10 cellular contexts compared by ENCODE assay signal in the genomic region with DNA sequence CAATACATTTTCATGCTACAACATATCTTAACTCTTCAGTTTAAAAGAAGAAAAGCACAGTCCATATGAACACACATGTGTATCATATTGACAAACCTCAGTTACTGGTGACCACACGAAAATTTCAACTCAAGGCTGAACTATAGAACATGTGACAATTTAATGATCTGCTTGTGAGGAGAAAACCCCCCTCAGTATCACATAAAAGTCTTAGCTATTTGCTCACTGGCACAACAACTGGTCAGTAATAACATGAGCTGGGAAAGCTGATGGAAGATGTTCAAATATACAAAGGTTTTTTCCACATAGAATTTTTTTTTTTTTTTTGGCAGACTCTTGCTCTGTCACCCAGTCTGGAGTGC. TPM values are rescaled to one million over a fixed set of nuclear protein-coding genes. Genes with fewer than 3 reads are reported as not detected.
A peak's percentile ranks its signal among the peaks of the same experiment; 100 is the strongest.
DNase-seq lines count a peak whose midpoint lies in the region; ATAC-seq and TF ChIP-seq lines count a peak whose summit lies in the region.
"Had no signal": no experiment of that assay in that cellular context is flagged by ENCODE, and none has a peak within 500 bp of the region (broad histone marks: within the 10 kb centered on the region; RNA-seq: fewer than 3 reads in every experiment).

No MANE protein-coding gene starts in this region.

- no peak for DNase-seq in activated naive CD4-positive, alpha-beta T cell treated with anti-CD3 and anti-CD28 coated beads for 36 hours
- no peak for DNase-seq in activated naive CD4-positive, alpha-beta T cell treated with Interleukin-2 at 50 U/mL for 16 hours
- DNase-seq in transverse colon (no peak), NCI-H1048 (lab: John Stamatoyannopoulos, UW) (no peak), HK-2 (ENCODE audit: unreplicated experiment) (no peak), NK-92 (lab: John Stamatoyannopoulos, UW; ENCODE audit: unreplicated experiment) (no peak)
- DNase-seq: NCI-H510A treated with DMSO at 0.1 percent for 48 hours had no signal

- no peaks in the 10 kb centered on the region for H3K9me3 Mint-ChIP-seq in activated naive CD4-positive, alpha-beta T cell treated with anti-CD3 and anti-CD28 coated beads for 36 hours
- H3K9me3 Mint-ChIP-seq in activated naive CD8-positive, alpha-beta T cell (ENCODE audit: low read depth) = no peaks in the 10 kb centered on the region

- no peaks in the 10 kb centered on the region for H3K27me3 ChIP-seq in transverse colon

- intact Hi-C loops in activated naive CD4-positive, alpha-beta T cell treated with anti-CD3 and anti-CD28 coated beads for 36 hours (cut with micrococcal nuclease) = loop anchor here (1.0 to 10.0 kb wide), 5 partner anchors 14 to 505 kb away; a partner anchor contains a TSS
- intact Hi-C loops in transverse colon (cut with DNase I; ENCODE audit: low total_unique reads) = no loop called here

- TF ChIP-seq POLR2A in transverse colon (IDR thresholded peaks at IDR 0.05) = no peak

- H3K36me3 Mint-ChIP-seq in activated naive CD4-positive, alpha-beta T cell treated with anti-CD3 and anti-CD28 coated beads for 36 hours (ENCODE audit: low read depth) = no peaks in the 10 kb centered on the region
- peaks cover 3% of the 10 kb centered on the region for H3K36me3 Mint-ChIP-seq in activated naive CD8-positive, alpha-beta T cell

- peak overlapping the region; percentile 66 for H3K27ac Mint-ChIP-seq in activated naive CD4-positive, alpha-beta T cell treated with anti-CD3 and anti-CD28 coated beads for 36 hours
- peak overlapping the region; percentile 70 for H3K27ac Mint-ChIP-seq in activated naive CD8-positive, alpha-beta T cell

- H3K4me1 ChIP-seq in transverse colon = peaks cover 0 to 39% (median 11%) of the 10 kb centered on the region in 4 donors

- in situ Hi-C loops in transverse colon (cut with MboI; ENCODE audit: low pct_ligation_motif_present in 1 of 4, low pct_unique_long_range_greater_than_20kb in 1 of 4, low sequenced_read_pairs in 3 of 4) = no loop called here

- H3K36me3 ChIP-seq in transverse colon = no peaks in the 10 kb centered on the region

- peaks cover 64% of the 10 kb centered on the region for H3K4me1 Mint-ChIP-seq in activated naive CD4-positive, alpha-beta T cell treated with anti-CD3 and anti-CD28 coated beads for 36 hours (ENCODE audit: low read depth)
- H3K4me1 Mint-ChIP-seq in activated naive CD8-positive, alpha-beta T cell (ENCODE audit: low read depth) = peaks cover 69% of the 10 kb centered on the region

- H3K27ac ChIP-seq in transverse colon = peak overlapping the region in 3 of 4 donors; percentile 10 to 61 (median 26)
- H3K27ac ChIP-seq: C4-2B had no signal

- no peak for TF ChIP-seq EP300 in transverse colon (IDR thresholded peaks at IDR 0.05; ENCODE audit: low read depth)

- H3K27me3 Mint-ChIP-seq in activated naive CD4-positive, alpha-beta T cell treated with anti-CD3 and anti-CD28 coated beads for 36 hours (ENCODE audit: low read depth) = no peaks in the 10 kb centered on the region
- no peaks in the 10 kb centered on the region for H3K27me3 Mint-ChIP-seq in activated naive CD8-positive, alpha-beta T cell

- no peaks in the 10 kb centered on the region for H3K9me3 ChIP-seq in transverse colon

- no peak overlapping the region for H3K4me3 ChIP-seq in transverse colon

- whole genome bisulfite sequencing in transverse colon (ENCODE audit: low coverage in 1 of 2), 2 donors = 38 to 43% methylated on average over 1 of the region's 1 CpG

- CTCF ChIA-PET in activated naive CD4-positive, alpha-beta T cell treated with anti-CD3 and anti-CD28 coated beads for 36 hours (lab: Charles Lee) = interaction anchor here (0.6 to 3.0 kb wide), 12 partner anchors 13 to 64 kb away, joined by 3 to 11 read pairs (median 4); no protein-coding TSS in a partner anchor

- peak overlapping the region; percentile 5 for H3K4me3 Mint-ChIP-seq in activated naive CD4-positive, alpha-beta T cell treated with anti-CD3 and anti-CD28 coated beads for 36 hours
- H3K4me3 Mint-ChIP-seq in activated naive CD8-positive, alpha-beta T cell = peak overlapping the region; percentile 84

- no peak for TF ChIP-seq CTCF in transverse colon (IDR thresholded peaks at IDR 0.05)

- peak; percentile 37 for ATAC-seq in HG03175 (IDR thresholded peaks at IDR 0.05; ENCODE audit: unreplicated experiment)

RNA-seq across cellular contexts. Expression of a gene that starts 19.5 kb away (rescaled TPM):
- 1 to 10 TPM; 5.5 to 5.8 TPM for total RNA-seq in activated naive CD4-positive, alpha-beta T cell treated with anti-CD3 and anti-CD28 coated beads for 36 hours
- total RNA-seq in transverse colon = 10 to 100 TPM; 25.8 to 55.6 (median 50.2) TPM
